In genomic region chr9:124272979-124273378, GRCh38 we compare ENCODE assay signal across 18 cellular contexts. TPM values are rescaled to one million over a fixed set of nuclear protein-coding genes. Genes with fewer than 3 reads are reported as not detected.
DNase-seq lines count a peak whose midpoint lies in the region; ATAC-seq and TF ChIP-seq lines count a peak whose summit lies in the region.
"Had no signal": no experiment of that assay in that cellular context is flagged by ENCODE, and none has a peak within 500 bp of the region (broad histone marks: within the 10 kb centered on the region; RNA-seq: fewer than 3 reads in every experiment).

No MANE protein-coding gene starts in this region.

- H2BK5ac ChIP-seq in H9 (ENCODE audit: insufficient read length, low read length) = no peak overlapping the region

- no peak overlapping the region for H3K18ac ChIP-seq in H9 (ENCODE audit: insufficient read length, low read depth, low read length)

- TF ChIP-seq CTCF in Panc1 (IDR thresholded peaks at IDR 0.05) (no peak), osteocyte (IDR thresholded peaks at IDR 0.05) (no peak), H9 (conservative IDR thresholded peaks at IDR 0.05) (no peak), foreskin fibroblast (IDR thresholded peaks at IDR 0.05; ENCODE audit: low read depth, low read length) (no peak)

- in situ Hi-C loops in Panc1 (cut with HindIII; ENCODE audit: low pct_unique_long_range_greater_than_20kb, low sequenced_read_pairs) = no loop called here

- H2AK5ac ChIP-seq in H9 (ENCODE audit: insufficient read length, low read length) = no peak overlapping the region

- H4K8ac ChIP-seq in H9 (replicated peaks; ENCODE audit: insufficient read length, low read depth, low read length) = no peak overlapping the region

- H3K27me3 Mint-ChIP-seq in osteocyte (ENCODE audit: unreplicated experiment) (no peaks in the 10 kb centered on the region), H9 (ENCODE audit: low read depth) (no peaks in the 10 kb centered on the region)

- no peak overlapping the region for H2AFZ ChIP-seq in H9 (ENCODE audit: low read length)

- H3K9ac ChIP-seq in H9 (ENCODE audit: extremely low read depth, insufficient read length, low read length) = no peak overlapping the region

- no peak overlapping the region for H4K91ac ChIP-seq in H9 (ENCODE audit: insufficient read length, low read depth, low read length)

- no peak overlapping the region for H2BK20ac ChIP-seq in H9 (ENCODE audit: low read depth, low read length, poor library complexity, severe bottlenecking)

- peaks cover 76% of the 10 kb centered on the region for H3K4me1 Mint-ChIP-seq in osteocyte (ENCODE audit: unreplicated experiment)
- H3K4me1 Mint-ChIP-seq in H9 = peaks cover 15 to 36% of the 10 kb centered on the region in 2 experiments
- H3K4me1 Mint-ChIP-seq: activated CD4-positive, alpha-beta T cell treated with anti-CD3 and anti-CD28 coated beads for 36 hours had no signal

- no peaks in the 10 kb centered on the region for H3K36me3 ChIP-seq in Panc1 (ENCODE audit: control insufficient read depth, insufficient read depth, low read length)
- peaks cover 0 to 3% of the 10 kb centered on the region in 2 donors for H3K36me3 ChIP-seq in esophagus (ENCODE audit: control insufficient read depth in 2 of 2, insufficient read depth in 2 of 2, low read length in 1 of 2)
- H3K36me3 ChIP-seq: uterus had no signal

- DNase-seq in Panc1 (ENCODE audit: low read depth, low spot score) (no peak), osteocyte (ENCODE audit: extremely low spot score, unreplicated experiment) (no peak), H9 (no peak), NCI-H526 treated with DMSO at 0.1 percent for 48 hours (lab: John Stamatoyannopoulos, UW) (no peak), foreskin fibroblast (no peak)
- DNase-seq in central memory CD4-positive, alpha-beta T cell = no peak
- DNase-seq: activated CD4-positive, alpha-beta T cell treated with anti-CD3 and anti-CD28 coated beads for 36 hours; activated gamma-delta T cell; amniotic stem cell; cerebellar nuclear complex; GF-D8; islet precursor cell; mesendoderm; NCI-H226; uterus had no signal

- H3K23me2 ChIP-seq in H9 (ENCODE audit: insufficient read length, low read depth, low read length, poor library complexity, severe bottlenecking) = no peaks in the 10 kb centered on the region

- no peak overlapping the region for H2BK120ac ChIP-seq in H9 (ENCODE audit: low read depth, low read length, poor library complexity, severe bottlenecking)

- H3K36me3 Mint-ChIP-seq in osteocyte (ENCODE audit: unreplicated experiment) (peaks cover 7% of the 10 kb centered on the region), H9 (ENCODE audit: insufficient read depth in 1 of 3, low read depth in 3 of 3) (no peaks in the 10 kb centered on the region)

- no peak overlapping the region for H3K14ac ChIP-seq in H9 (ENCODE audit: insufficient read depth, low read length)

- CTCF ChIA-PET in Panc1 (lab: Charles Lee) = no interaction called here

- 79 to 85% methylated on average over 9 of the region's 9 CpGs for WGBS in esophagus, 2 donors
- WGBS in H9 (ENCODE audit: extremely low coverage, insufficient read length, low lambda C conversion rate) = no CpG with 5 or more reads among the region's 9 CpGs

- H2BK12ac ChIP-seq in H9 (ENCODE audit: insufficient read length, low read depth, low read length) = no peak overlapping the region

- no peak for ATAC-seq in Panc1
- ATAC-seq: activated CD4-positive, alpha-beta T cell treated with anti-CD3 and anti-CD28 coated beads for 36 hours; SK-N-SH treated with all-trans-retinoic acid at 6 μM for 48 hours had no signal

- no peak overlapping the region for H3K4me3 Mint-ChIP-seq in osteocyte (ENCODE audit: unreplicated experiment)
- H3K4me3 Mint-ChIP-seq in H9 = no peak overlapping the region
- H3K4me3 Mint-ChIP-seq: activated CD4-positive, alpha-beta T cell treated with anti-CD3 and anti-CD28 coated beads for 36 hours had no signal

- H3K27ac Mint-ChIP-seq in osteocyte (ENCODE audit: unreplicated experiment) = peak overlapping the region; percentile 31
- peak overlapping the region in 1 of 3 experiments; percentile 44; a peak in 1 of 7 replicates for H3K27ac Mint-ChIP-seq in H9
- H3K27ac Mint-ChIP-seq: activated CD4-positive, alpha-beta T cell treated with anti-CD3 and anti-CD28 coated beads for 36 hours had no signal

- H3K4me1 ChIP-seq in Panc1 (ENCODE audit: control insufficient read depth, insufficient read depth, low read length) (peaks cover 54% of the 10 kb centered on the region), esophagus (ENCODE audit: control insufficient read depth in 2 of 2, insufficient read depth in 2 of 2, low read length in 1 of 2) (peaks cover 3% of the 10 kb centered on the region in 2 donors), H9 (ENCODE audit: insufficient read depth, low read length) (no peaks in the 10 kb centered on the region; the same call in 1 of the 2 replicates)

- no peak overlapping the region for H2BK15ac ChIP-seq in H9 (ENCODE audit: low read depth, low read length)

- no peak overlapping the region for H4K5ac ChIP-seq in H9 (ENCODE audit: insufficient read length, low read depth, low read length)

- H3K56ac ChIP-seq in H9 (ENCODE audit: insufficient read length, low read depth, low read length) = no peak overlapping the region

- H3K27ac ChIP-seq in Panc1 (ENCODE audit: low read length) (peak overlapping the region; percentile 51), esophagus (ENCODE audit: low read depth in 2 of 2, low read length in 1 of 2) (peak overlapping the region; percentile 38 to 63), H9 (ENCODE audit: insufficient read length, low read depth, low read length) (no peak overlapping the region)

- no peak overlapping the region for H3T11ph ChIP-seq in H9 (ENCODE audit: low read length)

- POLR2A ChIA-PET in Panc1 (lab: Charles Lee) = no interaction called here

- H3K9me3 ChIP-seq in Panc1 (ENCODE audit: control insufficient read depth, insufficient read depth, low read depth, low read length) (no peaks in the 10 kb centered on the region), esophagus (ENCODE audit: control insufficient read depth in 2 of 2, insufficient read depth in 1 of 2, low read depth in 1 of 2, low read length in 1 of 2) (no peaks in the 10 kb centered on the region), H9 (ENCODE audit: control insufficient read depth, low read depth, low read length) (no peaks in the 10 kb centered on the region)
- H3K9me3 ChIP-seq: BLaER1 treated with 17β-estradiol and CSF1 and Interleukin-3, amounts not matched to agents 10 nM and 100 nM; uterus had no signal

- H4K20me1 ChIP-seq in H9 (ENCODE audit: control insufficient read depth, insufficient read depth, insufficient read length) = no peaks in the 10 kb centered on the region

- H3K9me3 Mint-ChIP-seq in osteocyte (ENCODE audit: unreplicated experiment) = no peaks in the 10 kb centered on the region
- no peaks in the 10 kb centered on the region for H3K9me3 Mint-ChIP-seq in H9

- H3K27me3 ChIP-seq in Panc1 (ENCODE audit: control insufficient read depth, insufficient read depth, low read length) (no peaks in the 10 kb centered on the region), esophagus (ENCODE audit: control insufficient read depth in 1 of 2, insufficient read depth in 2 of 2, low read length in 2 of 2) (no peaks in the 10 kb centered on the region), H9 (ENCODE audit: insufficient read depth, low read length) (no peaks in the 10 kb centered on the region)
- H3K27me3 ChIP-seq: BLaER1 treated with 17β-estradiol and CSF1 and Interleukin-3, amounts not matched to agents 10 nM and 100 nM; uterus had no signal

- H3K4ac ChIP-seq in H9 (ENCODE audit: low read depth, low read length) = no peak overlapping the region

- no TSS peak for BruUV-seq in Panc1 (replicated peaks; lab: Mats Ljungman, UMichigan)

- H3K4me2 ChIP-seq in H9 (ENCODE audit: insufficient read depth, insufficient read length, low read length) = no peak overlapping the region

- no peaks in the 10 kb centered on the region; the same call in 1 of the 2 replicates for H3K79me2 ChIP-seq in H9 (ENCODE audit: insufficient read depth, low read length)

- intact Hi-C loops in Panc1 (cut with micrococcal nuclease; ENCODE audit: unreplicated experiment) = no loop called here

- no peaks in the 10 kb centered on the region for H3K79me1 ChIP-seq in H9 (ENCODE audit: insufficient read depth, low read depth, low read length, poor library complexity, severe bottlenecking)

- H3K4me3 ChIP-seq in Panc1 (ENCODE audit: low read depth in 2 of 2, low read length in 2 of 2) (no peak overlapping the region), esophagus (ENCODE audit: low read depth in 1 of 2, low read length in 2 of 2) (no peak overlapping the region), foreskin fibroblast (ENCODE audit: low read depth in 1 of 2, low read length in 2 of 2) (no peak overlapping the region)
- H3K4me3 ChIP-seq: BLaER1 treated with 17β-estradiol and CSF1 and Interleukin-3, amounts not matched to agents 10 nM and 100 nM; uterus had no signal

- no peak overlapping the region for H3K23ac ChIP-seq in H9 (ENCODE audit: insufficient read length, low read depth, low read length)

RNA-seq across cellular contexts. Expression of gene NEK6, which starts 15.2 kb away (rescaled TPM):
- 56.3 TPM for total RNA-seq in Panc1 (2021; ENCODE audit: unreplicated experiment)
- polyA plus RNA-seq in Panc1 (2012; ENCODE audit: insufficient read length) = 74.0 TPM
- polyA plus RNA-seq in esophagus = 1 to 10 TPM; 1.7 to 2.3 TPM
- total RNA-seq in osteocyte = 111 and 115 TPM in 2 replicates
- total RNA-seq in H9 (2021) = 13.7 and 14.3 TPM in 2 replicates
